In genomic region chr5:78294250-78295034, GRCh38 we compare ENCODE assay signal across 8 cellular contexts. TPM values are rescaled to one million over a fixed set of nuclear protein-coding genes. Genes with fewer than 3 reads are reported as not detected.
A peak's percentile ranks its signal among the peaks of the same experiment; 100 is the strongest.
DNase-seq lines count a peak whose midpoint lies in the region; ATAC-seq and TF ChIP-seq lines count a peak whose summit lies in the region.

Gene AP3B1, minus strand, starts transcription at chr5:78294698. Its CDS starts 119 bp downstream, at chr5:78294579.

- POLR2A ChIA-PET in HEK293T (lab: Yijun Ruan, JAX): interaction anchor here (0.8 to 2.9 kb wide), 9 partner anchors 10 to 223 kb away, joined by 3 to 36 read pairs (median 3); partner anchors contain the start of gene SCAMP1

- H3K27me3 Mint-ChIP-seq in neural progenitor cell (ENCODE audit: insufficient read depth, low read depth): peaks cover 5% of the 10 kb centered on the region

- H3K27me3 ChIP-seq in foreskin keratinocyte (no peaks in the 10 kb centered on the region), neural progenitor cell (peaks cover 16% of the 10 kb centered on the region)

- no peaks in the 10 kb centered on the region for H3K9me3 ChIP-seq in neural progenitor cell (ENCODE audit: low read depth)

- H3K4me1 ChIP-seq in foreskin keratinocyte (no peaks in the 10 kb centered on the region), neural progenitor cell (peaks cover 12% of the 10 kb centered on the region)

- peak within 1 kb of the TSS; percentile 93 for H3K4me3 Mint-ChIP-seq in neural progenitor cell

- peak; percentile 3 for TF ChIP-seq CTCF in foreskin keratinocyte (conservative IDR thresholded peaks at IDR 0.05)
- no peak for TF ChIP-seq CTCF in neural progenitor cell (IDR thresholded peaks at IDR 0.05)

- CTCF ChIA-PET in HEK293T (lab: Yijun Ruan, JAX): interaction anchor here (0.9 to 2.1 kb wide), 4 partner anchors 10 to 166 kb away, joined by 3 to 8 read pairs (median 3); partner anchors contain the start of gene SCAMP1

- peaks cover 48% of the 10 kb centered on the region for H3K79me2 ChIP-seq in neural progenitor cell (ENCODE audit: low read depth)

- H3K9ac ChIP-seq in neural progenitor cell: peak within 1 kb of the TSS; percentile 34

- in situ Hi-C loops in SK-MEL-5 (cut with HindIII; ENCODE audit: low pct_unique_long_range_greater_than_20kb, low sequenced_read_pairs): no loop called here

- H3K36me3 ChIP-seq in neural progenitor cell: no peaks in the 10 kb centered on the region

- peaks cover 33% of the 10 kb centered on the region for H3F3A ChIP-seq in neural progenitor cell (ENCODE audit: low read depth)

- H3K36me3 Mint-ChIP-seq in neural progenitor cell: peaks cover 6% of the 10 kb centered on the region

- peak; percentile 79 for DNase-seq in GF-D8 (lab: John Stamatoyannopoulos, UW)
- DNase-seq in HEK293T (ENCODE audit: extremely low spot score): peak; percentile 98
- peak; percentile 99 for DNase-seq in MV-4-11 (lab: John Stamatoyannopoulos, UW)
- DNase-seq in SK-MEL-5 (ENCODE audit: low read depth, low spot score): peak; percentile 98
- peak; percentile 98 for DNase-seq in activated naive CD4-positive, alpha-beta T cell treated with Interleukin-2 at 50 U/mL for 16 hours
- DNase-seq in foreskin keratinocyte: peak; percentile 91 to 96
- DNase-seq in neural progenitor cell (ENCODE audit: low spot score): peak; percentile 100
- peak; percentile 98 for DNase-seq in stromal cell of bone marrow (ENCODE audit: low read depth)

- peak within 1 kb of the TSS; percentile 85 for H3K4me3 ChIP-seq in neural progenitor cell

- peak within 1 kb of the TSS; percentile 74 for H3K27ac ChIP-seq in foreskin keratinocyte
- H3K27ac ChIP-seq in neural progenitor cell: peak within 1 kb of the TSS; percentile 88

- peaks cover 15% of the 10 kb centered on the region for H4K20me1 ChIP-seq in neural progenitor cell (ENCODE audit: low read depth)

- H3K9me3 Mint-ChIP-seq in neural progenitor cell: no peaks in the 10 kb centered on the region

- H3K27ac Mint-ChIP-seq in neural progenitor cell: peak within 1 kb of the TSS; percentile 61

- peaks cover 27% of the 10 kb centered on the region for H3K4me1 Mint-ChIP-seq in neural progenitor cell

- H2AFZ ChIP-seq in neural progenitor cell (replicated peaks): peak within 1 kb of the TSS; percentile 98

- H3K4me2 ChIP-seq in neural progenitor cell: peak within 1 kb of the TSS; percentile 81

- peak; percentile 88 for ATAC-seq in foreskin keratinocyte

TF ChIP-seq in HEK293T, 16 proteins besides CTCF, POLR2A, EP300 and RAD21:
- TF ChIP-seq SUZ12 (IDR thresholded peaks at IDR 0.05): no peak
- TF ChIP-seq CTBP1 (IDR thresholded peaks at IDR 0.05; ENCODE audit: borderline replicate concordance): no peak
- no peak for TF ChIP-seq FOXK2 (IDR thresholded peaks at IDR 0.05)
- peak; percentile 46; the same call in 1 of the 2 replicates for TF ChIP-seq L3MBTL2 (conservative IDR thresholded peaks at IDR 0.05)
- TF ChIP-seq ELF4 (IDR thresholded peaks at IDR 0.05): peak; percentile 76
- no peak for TF ChIP-seq BHLHE40 (IDR thresholded peaks at IDR 0.05; ENCODE audit: borderline replicate concordance)
- TF ChIP-seq TARDBP (IDR thresholded peaks at IDR 0.05): no peak
- TF ChIP-seq ARNT (IDR thresholded peaks at IDR 0.05): no peak
- TF ChIP-seq SP1 (IDR thresholded peaks at IDR 0.05): no peak
- TF ChIP-seq, protein P1, sequence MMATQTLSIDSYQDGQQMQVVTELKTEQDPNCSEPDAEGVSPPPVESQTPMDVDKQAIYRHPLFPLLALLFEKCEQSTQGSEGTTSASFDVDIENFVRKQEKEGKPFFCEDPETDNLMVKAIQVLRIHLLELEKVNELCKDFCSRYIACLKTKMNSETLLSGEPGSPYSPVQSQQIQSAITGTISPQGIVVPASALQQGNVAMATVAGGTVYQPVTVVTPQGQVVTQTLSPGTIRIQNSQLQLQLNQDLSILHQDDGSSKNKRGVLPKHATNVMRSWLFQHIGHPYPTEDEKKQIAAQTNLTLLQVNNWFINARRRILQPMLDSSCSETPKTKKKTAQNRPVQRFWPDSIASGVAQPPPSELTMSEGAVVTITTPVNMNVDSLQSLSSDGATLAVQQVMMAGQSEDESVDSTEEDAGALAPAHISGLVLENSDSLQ (IDR thresholded peaks at IDR 0.05): no peak
- TF ChIP-seq ZNF384 (IDR thresholded peaks at IDR 0.05): no peak
- no peak for TF ChIP-seq LEF1 (IDR thresholded peaks at IDR 0.05; ENCODE audit: borderline replicate concordance)
- TF ChIP-seq NFRKB (IDR thresholded peaks at IDR 0.05): no peak
- peak; percentile 48; the same call in 1 of the 2 replicates for TF ChIP-seq FOXM1 (IDR thresholded peaks at IDR 0.05; ENCODE audit: borderline replicate concordance)
- no peak for TF ChIP-seq FOXA1 (IDR thresholded peaks at IDR 0.05)
- TF ChIP-seq HDGF (IDR thresholded peaks at IDR 0.05; ENCODE audit: borderline replicate concordance): no peak

RNA-seq across cellular contexts. Expression of gene AP3B1, which starts in this region (rescaled TPM):
- 50.8 and 52.7 TPM in 2 replicates for total RNA-seq in SK-MEL-5 (2014; rRNA removed; shearing (Covaris generic))
- 25.1 and 35.4 TPM in 2 replicates for polyA plus RNA-seq in SK-MEL-5 (2015; cell fraction: cytosol; rRNA removed)
- polyA plus RNA-seq in SK-MEL-5 (2015; cell fraction: nucleus; rRNA removed): 16.9 and 28.2 TPM in 2 replicates
- 60.6 and 63.6 TPM in 2 replicates for total RNA-seq in foreskin keratinocyte
- polyA plus RNA-seq in foreskin keratinocyte: 42.2 and 47.1 TPM in 2 replicates
- 63.7 and 105 TPM in 2 replicates for total RNA-seq in neural progenitor cell (ENCODE audit: low replicate concordance)

Comparison
In these comparisons a context has a peak if more than half of its experiments do, and no peak if none do; other contexts are left out.
1. Peak in every context shown above with its lines: DNase-seq, ATAC-seq, H3K4me3 ChIP-seq and H3K27ac ChIP-seq.